ENCODE assay signal across 7 cellular contexts in genomic region chr13:106536244-106537034, GRCh38. TPM values are rescaled to one million over a fixed set of nuclear protein-coding genes. Genes with fewer than 3 reads are reported as not detected.
A peak's percentile ranks its signal among the peaks of the same experiment; 100 is the strongest.
DNase-seq lines count a peak whose midpoint lies in the region; ATAC-seq, FAIRE-seq and TF ChIP-seq lines count a peak whose summit lies in the region.

No MANE protein-coding gene starts in this region.

- no peaks in the 10 kb centered on the region for H3K9me1 ChIP-seq in K562 (ENCODE audit: control insufficient read depth, insufficient read depth, low read length)

- no peaks in the 10 kb centered on the region; a peak in 1 of 5 replicates for H3K27me3 ChIP-seq in K562 (ENCODE audit: control insufficient read depth in 2 of 2, insufficient read depth in 2 of 2, low read length in 2 of 2)

- peak overlapping the region; percentile 87 for H2AFZ ChIP-seq in K562 (ENCODE audit: low read depth, low read length)

- H3K79me2 ChIP-seq in K562 (ENCODE audit: control insufficient read depth, insufficient read depth, low read length) = no peaks in the 10 kb centered on the region

- peak overlapping the region; percentile 25 to 70; a peak in 3 of 4 replicates for H3K9ac ChIP-seq in K562 (ENCODE audit: insufficient read depth in 1 of 2, low read depth in 2 of 2, low read length in 2 of 2)

- CTCF ChIA-PET in K562 (lab: Yijun Ruan, JAX; ENCODE audit: low intra/inter-chr PET ratio) = no interaction called here

- no peak for TF ChIP-seq POLR2A in K562 (conservative IDR thresholded peaks at IDR 0.05)

- peak; percentile 56 to 73 for TF ChIP-seq RAD21 in K562 (CRISPR knock-in tag; conservative IDR thresholded peaks at IDR 0.05 in 1 of 2, IDR thresholded peaks at IDR 0.05 in 1 of 2)

- H3K36me3 ChIP-seq in K562 (ENCODE audit: control insufficient read depth, insufficient read depth, low read length) = peaks cover 9% of the 10 kb centered on the region; the same call in 1 of the 3 replicates

- H3K9me3 ChIP-seq in K562 (replicated peaks; ENCODE audit: control insufficient read depth, insufficient read depth, low read depth, low read length) = no peaks in the 10 kb centered on the region

- TF ChIP-seq EP300 in K562 (IDR thresholded peaks at IDR 0.05; ENCODE audit: low read length) = no peak

- H3K4me1 ChIP-seq in K562 (replicated peaks in 1 of 2; ENCODE audit: control insufficient read depth in 2 of 2, insufficient read depth in 2 of 2, low read length in 2 of 2) = peaks cover 0 to 19% of the 10 kb centered on the region in 2 experiments; a peak in 2 of 5 replicates

- in situ Hi-C loops in GM13976 (cut with MboI; ENCODE audit: low sequenced_read_pairs, unreplicated experiment) (loop anchor here (25.0 kb wide), 1 partner anchor 449 kb away; no protein-coding TSS in a partner anchor), K562 (cut with MboI) (no loop called here)

- peak overlapping the region; percentile 47 for H3K4me3 ChIP-seq in K562
- peak overlapping the region; percentile 44 for H3K4me3 ChIP-seq in iPS-11a (ENCODE audit: low read depth, low read length)
- peak overlapping the region; percentile 73 for H3K4me3 ChIP-seq in skeletal muscle cell (ENCODE audit: low read depth, low read length)

- no TSS peak for BruUV-seq in K562 (replicated peaks; lab: Mats Ljungman, UMichigan)

- DNase-seq in GM13976 (ENCODE audit: low spot score) (peak; percentile 82), NCI-H146 treated with DMSO at 0.1 percent for 48 hours (lab: John Stamatoyannopoulos, UW; ENCODE audit: unreplicated experiment) (peak; percentile 57), K562 (ENCODE audit: extremely low read depth in 1 of 4, low spot score in 3 of 4) (peak; percentile 59 to 86 (median 62)), skeletal muscle cell (ENCODE audit: low read depth) (peak; percentile 60)

- POLR2A ChIA-PET in K562 (lab: Yijun Ruan, JAX) = interaction anchor here (0.5 to 1.1 kb wide), 3 partner anchors 9 to 96 kb away, joined by 3 read pairs; no protein-coding TSS in a partner anchor

- peak; percentile 98 for TF ChIP-seq CTCF in GM13976 (IDR thresholded peaks at IDR 0.05; ENCODE audit: borderline replicate concordance, control extremely low read depth, extremely low read depth, insufficient read depth, missing control alignments)
- TF ChIP-seq CTCF in K562 (IDR thresholded peaks at IDR 0.05 in 2 of 3, conservative IDR thresholded peaks at IDR 0.05 in 1 of 3; ENCODE audit: insufficient read depth in 2 of 3, low read depth in 1 of 3, low read length in 3 of 3) = peak; percentile 75 to 82 (median 76)

- H3K4me2 ChIP-seq in K562 (ENCODE audit: insufficient read depth, low read length) = peak overlapping the region; percentile 73

- 10% methylated on average over 20 of the region's 50 CpGs for WGBS in K562 (ENCODE audit: insufficient coverage, low coverage, missing lambda C conversion rate)

- H4K20me1 ChIP-seq in K562 (replicated peaks; ENCODE audit: control insufficient read depth, insufficient read depth, low read length) = no peaks in the 10 kb centered on the region

- intact Hi-C loops in K562 (cut with micrococcal nuclease) = loop anchor here (2.0 kb wide), 1 partner anchor 84 kb away; no protein-coding TSS in a partner anchor

- ATAC-seq in HG02840 (IDR thresholded peaks at IDR 0.05; ENCODE audit: low FRiP score, unreplicated experiment) = peak; percentile 27
- peak; percentile 78 for ATAC-seq in K562

- peak; percentile 7 for FAIRE-seq in TTC549 (lab: Jason Lieb, UNC)
- FAIRE-seq in K562 (lab: Jason Lieb, UNC) = peak; percentile 51

- H3K27ac ChIP-seq in K562 (ENCODE audit: extremely low read depth, low read depth, low read length) = no peak overlapping the region

TF ChIP-seq in K562, 482 proteins besides CTCF, POLR2A, EP300 and RAD21 (continues in another document):
- peak in 1 of 2 experiments; percentile 30; a peak in 1 of 4 replicates for TF ChIP-seq RCOR1 (IDR thresholded peaks at IDR 0.05; ENCODE audit: borderline replicate concordance in 1 of 2, low read depth in 2 of 2, low read length in 2 of 2)
- TF ChIP-seq PCBP1 (IDR thresholded peaks at IDR 0.05; ENCODE audit: low read depth, low read length, poor library complexity, severe bottlenecking) = peak; percentile 0
- peak in 1 of 2 experiments; percentile 56 for TF ChIP-seq E2F6 (IDR thresholded peaks at IDR 0.05; ENCODE audit: borderline replicate concordance in 1 of 2, extremely low read depth in 1 of 2, insufficient read depth in 1 of 2, insufficient read length in 1 of 2, low read depth in 1 of 2, low read length in 1 of 2, poor library complexity in 1 of 2, severe bottlenecking in 1 of 2)
- 0 out of 2 replicates have a peak, but pooled peaks have one; percentile 10 for TF ChIP-seq DEAF1 (CRISPR knock-in tag; IDR thresholded peaks at IDR 0.05)
- no peak for TF ChIP-seq PHF21A (IDR thresholded peaks at IDR 0.05; ENCODE audit: borderline replicate concordance, low read depth)
- peak; percentile 25; the same call in 1 of the 2 replicates for TF ChIP-seq MAX (CRISPR knock-in tag; IDR thresholded peaks at IDR 0.05)
- TF ChIP-seq CBFA2T2 (conservative IDR thresholded peaks at IDR 0.05) = no peak
- peak; percentile 27; the same call in 1 of the 2 replicates for TF ChIP-seq GABPB1 (CRISPR knock-in tag; IDR thresholded peaks at IDR 0.05)
- peak; percentile 71 for TF ChIP-seq SMC3 (conservative IDR thresholded peaks at IDR 0.05; ENCODE audit: insufficient read depth, low read depth, low read length)

RNA-seq across cellular contexts. Expression of gene EFNB2, which starts 1.0 kb away (rescaled TPM):
- 0.44 and 0.51 TPM in 2 replicates for total RNA-seq in K562 (2011; cell fraction: chromatin; rRNA removed; ENCODE audit: low replicate concordance)
- 0.66 and 1.0 TPM in 2 replicates for total RNA-seq in K562 (2011; cell fraction: nucleolus; rRNA removed)
- 0.66 and 0.99 TPM in 2 replicates for total RNA-seq in K562 (2011; cell fraction: nucleoplasm; rRNA removed)
- total RNA-seq in K562 (2014; rRNA removed) (0.05 and 0.37 TPM in 2 replicates), K562 (2014; rRNA removed; fragmentation: Illumina TruSeq; extraction: Trizol) (0.13 and 0.15 TPM in 2 replicates), K562 (2015; rRNA removed; fragmentation: Illumina TruSeq; extraction: Trizol) (0.11 and 0.18 TPM in 2 replicates), K562 (2021) (0.29 and 0.36 TPM in 2 replicates)
- polyA plus RNA-seq in K562 (2011; rRNA removed) (0.20 and 0.22 TPM in 2 replicates), K562 (2014; fragmentation: Illumina TruSeq; extraction: Trizol) (0.19 and 0.26 TPM in 2 replicates), K562 (2014; fragmentation: Nextera tagmentation; extraction: Ambion mirVana) (under 1 TPM; 0.01 to 0.18 TPM), K562 (2014; rRNA removed) (0.18 and 0.27 TPM in 2 replicates)
- polyA plus RNA-seq in K562 (2011; cell fraction: cytosol; rRNA removed) = 0.16 and 0.21 TPM in 2 replicates
- polyA plus RNA-seq in K562 (2011; cell fraction: nucleus; rRNA removed) = 0.36 and 0.38 TPM in 2 replicates
- 0.14 and 0.21 TPM in 2 replicates for polyA plus RNA-seq in K562 (2012)
- polyA minus RNA-seq in K562 (2011; rRNA and poly(A)+ RNA removed) = 0.45 and 0.56 TPM in 2 replicates
- 0.19 TPM in 1 of 2 replicates, not detected in the other for polyA minus RNA-seq in K562 (2011; cell fraction: cytosol; rRNA and poly(A)+ RNA removed)
- 0.27 and 0.67 TPM in 2 replicates for polyA minus RNA-seq in K562 (2011; cell fraction: nucleus; rRNA and poly(A)+ RNA removed)

RNA-seq across cellular contexts. Expression of gene ARGLU1, which starts 31.5 kb away (rescaled TPM):
- 60.1 and 162 TPM in 2 replicates for total RNA-seq in K562 (2011; cell fraction: chromatin; rRNA removed; ENCODE audit: low replicate concordance)
- 37.0 and 44.5 TPM in 2 replicates for total RNA-seq in K562 (2011; cell fraction: nucleolus; rRNA removed)
- total RNA-seq in K562 (2011; cell fraction: nucleoplasm; rRNA removed) = 90.2 and 135 TPM in 2 replicates
- total RNA-seq in K562 (2014; rRNA removed) (53.3 and 59.4 TPM in 2 replicates), K562 (2014; rRNA removed; fragmentation: Illumina TruSeq; extraction: Trizol) (58.8 and 72.1 TPM in 2 replicates), K562 (2015; rRNA removed; fragmentation: Illumina TruSeq; extraction: Trizol) (48.0 and 48.6 TPM in 2 replicates), K562 (2021) (42.2 and 46.0 TPM in 2 replicates)
- polyA plus RNA-seq in K562 (2011; rRNA removed) (89.6 and 91.8 TPM in 2 replicates), K562 (2014; fragmentation: Illumina TruSeq; extraction: Trizol) (48.3 and 49.3 TPM in 2 replicates), K562 (2014; fragmentation: Nextera tagmentation; extraction: Ambion mirVana) (10 to 100 TPM; 19.3 to 30.3 TPM), K562 (2014; rRNA removed) (99.9 and 112 TPM in 2 replicates)
- 12.4 and 21.5 TPM in 2 replicates for polyA plus RNA-seq in K562 (2011; cell fraction: cytosol; rRNA removed)
- polyA plus RNA-seq in K562 (2011; cell fraction: nucleus; rRNA removed) = 255 and 358 TPM in 2 replicates
- polyA plus RNA-seq in K562 (2012) = 48.2 and 68.5 TPM in 2 replicates
- 19.2 and 21.6 TPM in 2 replicates for polyA minus RNA-seq in K562 (2011; rRNA and poly(A)+ RNA removed)
- polyA minus RNA-seq in K562 (2011; cell fraction: cytosol; rRNA and poly(A)+ RNA removed) = 6.2 and 13.1 TPM in 2 replicates
- 51.8 and 93.0 TPM in 2 replicates for polyA minus RNA-seq in K562 (2011; cell fraction: nucleus; rRNA and poly(A)+ RNA removed)
